Comparison of ENCODE assay signal across 2 cellular contexts in genomic region chr19:33552928-33553279, GRCh38.
TF ChIP-seq lines count a peak whose summit lies in the region.

No MANE protein-coding gene starts in this region.

TF ChIP-seq in GM23338, 12 proteins besides CTCF, POLR2A, EP300 and RAD21:
- TF ChIP-seq JUNB (IDR thresholded peaks at IDR 0.05; ENCODE audit: unreplicated experiment) (no peak), ETS1 (IDR thresholded peaks at IDR 0.05) (no peak), NANOG (IDR thresholded peaks at IDR 0.05; ENCODE audit: borderline replicate concordance) (no peak), EZH2phosphoT487 (IDR thresholded peaks at IDR 0.05; ENCODE audit: unreplicated experiment) (no peak), ZNF331 (CRISPR knock-in tag; IDR thresholded peaks at IDR 0.05; ENCODE audit: low read depth) (no peak), STAT1 (IDR thresholded peaks at IDR 0.05; ENCODE audit: unreplicated experiment) (no peak), ZNF114 (CRISPR knock-in tag; IDR thresholded peaks at IDR 0.05) (no peak), POLR2AphosphoS5 (IDR thresholded peaks at IDR 0.05; ENCODE audit: low read depth) (no peak), EZH2 (IDR thresholded peaks at IDR 0.05; ENCODE audit: low read depth, unreplicated experiment) (no peak), CREB1 (CRISPR knock-in tag; IDR thresholded peaks at IDR 0.05; ENCODE audit: low read depth) (no peak)
- TF ChIP-seq, protein P1, sequence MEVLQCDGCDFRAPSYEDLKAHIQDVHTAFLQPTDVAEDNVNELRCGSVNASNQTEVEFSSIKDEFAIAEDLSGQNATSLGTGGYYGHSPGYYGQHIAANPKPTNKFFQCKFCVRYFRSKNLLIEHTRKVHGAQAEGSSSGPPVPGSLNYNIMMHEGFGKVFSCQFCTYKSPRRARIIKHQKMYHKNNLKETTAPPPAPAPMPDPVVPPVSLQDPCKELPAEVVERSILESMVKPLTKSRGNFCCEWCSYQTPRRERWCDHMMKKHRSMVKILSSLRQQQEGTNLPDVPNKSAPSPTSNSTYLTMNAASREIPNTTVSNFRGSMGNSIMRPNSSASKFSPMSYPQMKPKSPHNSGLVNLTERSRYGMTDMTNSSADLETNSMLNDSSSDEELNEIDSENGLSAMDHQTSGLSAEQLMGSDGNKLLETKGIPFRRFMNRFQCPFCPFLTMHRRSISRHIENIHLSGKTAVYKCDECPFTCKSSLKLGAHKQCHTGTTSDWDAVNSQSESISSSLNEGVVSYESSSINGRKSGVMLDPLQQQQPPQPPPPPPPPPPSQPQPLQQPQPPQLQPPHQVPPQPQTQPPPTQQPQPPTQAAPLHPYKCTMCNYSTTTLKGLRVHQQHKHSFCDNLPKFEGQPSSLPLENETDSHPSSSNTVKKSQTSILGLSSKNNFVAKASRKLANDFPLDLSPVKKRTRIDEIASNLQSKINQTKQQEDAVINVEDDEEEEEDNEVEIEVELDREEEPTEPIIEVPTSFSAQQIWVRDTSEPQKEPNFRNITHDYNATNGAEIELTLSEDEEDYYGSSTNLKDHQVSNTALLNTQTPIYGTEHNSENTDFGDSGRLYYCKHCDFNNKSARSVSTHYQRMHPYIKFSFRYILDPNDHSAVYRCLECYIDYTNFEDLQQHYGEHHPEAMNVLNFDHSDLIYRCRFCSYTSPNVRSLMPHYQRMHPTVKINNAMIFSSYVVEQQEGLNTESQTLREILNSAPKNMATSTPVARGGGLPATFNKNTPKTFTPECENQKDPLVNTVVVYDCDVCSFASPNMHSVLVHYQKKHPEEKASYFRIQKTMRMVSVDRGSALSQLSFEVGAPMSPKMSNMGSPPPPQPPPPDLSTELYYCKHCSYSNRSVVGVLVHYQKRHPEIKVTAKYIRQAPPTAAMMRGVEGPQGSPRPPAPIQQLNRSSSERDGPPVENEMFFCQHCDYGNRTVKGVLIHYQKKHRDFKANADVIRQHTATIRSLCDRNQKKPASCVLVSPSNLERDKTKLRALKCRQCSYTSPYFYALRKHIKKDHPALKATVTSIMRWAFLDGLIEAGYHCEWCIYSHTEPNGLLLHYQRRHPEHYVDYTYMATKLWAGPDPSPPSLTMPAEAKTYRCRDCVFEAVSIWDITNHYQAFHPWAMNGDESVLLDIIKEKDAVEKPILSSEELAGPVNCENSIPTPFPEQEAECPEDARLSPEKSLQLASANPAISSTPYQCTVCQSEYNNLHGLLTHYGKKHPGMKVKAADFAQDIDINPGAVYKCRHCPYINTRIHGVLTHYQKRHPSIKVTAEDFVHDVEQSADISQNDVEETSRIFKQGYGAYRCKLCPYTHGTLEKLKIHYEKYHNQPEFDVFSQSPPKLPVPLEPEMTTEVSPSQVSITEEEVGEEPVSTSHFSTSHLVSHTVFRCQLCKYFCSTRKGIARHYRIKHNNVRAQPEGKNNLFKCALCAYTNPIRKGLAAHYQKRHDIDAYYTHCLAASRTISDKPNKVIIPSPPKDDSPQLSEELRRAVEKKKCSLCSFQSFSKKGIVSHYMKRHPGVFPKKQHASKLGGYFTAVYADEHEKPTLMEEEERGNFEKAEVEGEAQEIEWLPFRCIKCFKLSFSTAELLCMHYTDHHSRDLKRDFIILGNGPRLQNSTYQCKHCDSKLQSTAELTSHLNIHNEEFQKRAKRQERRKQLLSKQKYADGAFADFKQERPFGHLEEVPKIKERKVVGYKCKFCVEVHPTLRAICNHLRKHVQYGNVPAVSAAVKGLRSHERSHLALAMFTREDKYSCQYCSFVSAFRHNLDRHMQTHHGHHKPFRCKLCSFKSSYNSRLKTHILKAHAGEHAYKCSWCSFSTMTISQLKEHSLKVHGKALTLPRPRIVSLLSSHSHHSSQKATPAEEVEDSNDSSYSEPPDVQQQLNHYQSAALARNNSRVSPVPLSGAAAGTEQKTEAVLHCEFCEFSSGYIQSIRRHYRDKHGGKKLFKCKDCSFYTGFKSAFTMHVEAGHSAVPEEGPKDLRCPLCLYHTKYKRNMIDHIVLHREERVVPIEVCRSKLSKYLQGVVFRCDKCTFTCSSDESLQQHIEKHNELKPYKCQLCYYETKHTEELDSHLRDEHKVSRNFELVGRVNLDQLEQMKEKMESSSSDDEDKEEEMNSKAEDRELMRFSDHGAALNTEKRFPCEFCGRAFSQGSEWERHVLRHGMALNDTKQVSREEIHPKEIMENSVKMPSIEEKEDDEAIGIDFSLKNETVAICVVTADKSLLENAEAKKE (CRISPR knock-in tag; IDR thresholded peaks at IDR 0.05) = no peak
- TF ChIP-seq, protein P2, sequence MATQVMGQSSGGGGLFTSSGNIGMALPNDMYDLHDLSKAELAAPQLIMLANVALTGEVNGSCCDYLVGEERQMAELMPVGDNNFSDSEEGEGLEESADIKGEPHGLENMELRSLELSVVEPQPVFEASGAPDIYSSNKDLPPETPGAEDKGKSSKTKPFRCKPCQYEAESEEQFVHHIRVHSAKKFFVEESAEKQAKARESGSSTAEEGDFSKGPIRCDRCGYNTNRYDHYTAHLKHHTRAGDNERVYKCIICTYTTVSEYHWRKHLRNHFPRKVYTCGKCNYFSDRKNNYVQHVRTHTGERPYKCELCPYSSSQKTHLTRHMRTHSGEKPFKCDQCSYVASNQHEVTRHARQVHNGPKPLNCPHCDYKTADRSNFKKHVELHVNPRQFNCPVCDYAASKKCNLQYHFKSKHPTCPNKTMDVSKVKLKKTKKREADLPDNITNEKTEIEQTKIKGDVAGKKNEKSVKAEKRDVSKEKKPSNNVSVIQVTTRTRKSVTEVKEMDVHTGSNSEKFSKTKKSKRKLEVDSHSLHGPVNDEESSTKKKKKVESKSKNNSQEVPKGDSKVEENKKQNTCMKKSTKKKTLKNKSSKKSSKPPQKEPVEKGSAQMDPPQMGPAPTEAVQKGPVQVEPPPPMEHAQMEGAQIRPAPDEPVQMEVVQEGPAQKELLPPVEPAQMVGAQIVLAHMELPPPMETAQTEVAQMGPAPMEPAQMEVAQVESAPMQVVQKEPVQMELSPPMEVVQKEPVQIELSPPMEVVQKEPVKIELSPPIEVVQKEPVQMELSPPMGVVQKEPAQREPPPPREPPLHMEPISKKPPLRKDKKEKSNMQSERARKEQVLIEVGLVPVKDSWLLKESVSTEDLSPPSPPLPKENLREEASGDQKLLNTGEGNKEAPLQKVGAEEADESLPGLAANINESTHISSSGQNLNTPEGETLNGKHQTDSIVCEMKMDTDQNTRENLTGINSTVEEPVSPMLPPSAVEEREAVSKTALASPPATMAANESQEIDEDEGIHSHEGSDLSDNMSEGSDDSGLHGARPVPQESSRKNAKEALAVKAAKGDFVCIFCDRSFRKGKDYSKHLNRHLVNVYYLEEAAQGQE (IDR thresholded peaks at IDR 0.05; ENCODE audit: unreplicated experiment) = no peak

TF ChIP-seq in K562, 482 proteins besides CTCF, POLR2A, EP300 and RAD21:
- TF ChIP-seq RAD51 (IDR thresholded peaks at IDR 0.05; ENCODE audit: borderline replicate concordance, low read depth) = peak; percentile 30; the same call in 1 of the 2 replicates
- TF ChIP-seq, protein P3, sequence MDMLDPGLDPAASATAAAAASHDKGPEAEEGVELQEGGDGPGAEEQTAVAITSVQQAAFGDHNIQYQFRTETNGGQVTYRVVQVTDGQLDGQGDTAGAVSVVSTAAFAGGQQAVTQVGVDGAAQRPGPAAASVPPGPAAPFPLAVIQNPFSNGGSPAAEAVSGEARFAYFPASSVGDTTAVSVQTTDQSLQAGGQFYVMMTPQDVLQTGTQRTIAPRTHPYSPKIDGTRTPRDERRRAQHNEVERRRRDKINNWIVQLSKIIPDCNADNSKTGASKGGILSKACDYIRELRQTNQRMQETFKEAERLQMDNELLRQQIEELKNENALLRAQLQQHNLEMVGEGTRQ (CRISPR knock-in tag; IDR thresholded peaks at IDR 0.05) = peak; percentile 63
- peak; percentile 39 for TF ChIP-seq NFYB (IDR thresholded peaks at IDR 0.05; ENCODE audit: extremely low read depth, insufficient read length)
- TF ChIP-seq, protein P4, sequence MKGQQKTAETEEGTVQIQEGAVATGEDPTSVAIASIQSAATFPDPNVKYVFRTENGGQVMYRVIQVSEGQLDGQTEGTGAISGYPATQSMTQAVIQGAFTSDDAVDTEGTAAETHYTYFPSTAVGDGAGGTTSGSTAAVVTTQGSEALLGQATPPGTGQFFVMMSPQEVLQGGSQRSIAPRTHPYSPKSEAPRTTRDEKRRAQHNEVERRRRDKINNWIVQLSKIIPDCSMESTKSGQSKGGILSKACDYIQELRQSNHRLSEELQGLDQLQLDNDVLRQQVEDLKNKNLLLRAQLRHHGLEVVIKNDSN (CRISPR knock-in tag; IDR thresholded peaks at IDR 0.05) = peak; percentile 51; the same call in 1 of the 2 replicates
- TF ChIP-seq MYBL2 (IDR thresholded peaks at IDR 0.05; ENCODE audit: low read depth) = no peak
- TF ChIP-seq MYBL2 (CRISPR knock-in tag; IDR thresholded peaks at IDR 0.05; ENCODE audit: borderline replicate concordance) = no peak
